In genomic region chr17:78419970-78420820, GRCh38 we compare ENCODE assay signal across 17 cellular contexts. TPM values are rescaled to one million over a fixed set of nuclear protein-coding genes. Genes with fewer than 3 reads are reported as not detected.
A peak's percentile ranks its signal among the peaks of the same experiment; 100 is the strongest.
DNase-seq lines count a peak whose midpoint lies in the region; ATAC-seq and TF ChIP-seq lines count a peak whose summit lies in the region.
"Had no signal": no experiment of that assay in that cellular context is flagged by ENCODE, and none has a peak within 500 bp of the region (broad histone marks: within the 10 kb centered on the region; RNA-seq: fewer than 3 reads in every experiment).

No MANE protein-coding gene starts in this region.

- intact Hi-C loops in activated T-helper 2 cell treated with anti-CD3 and anti-CD28 coated beads, Interferon-gamma antibody, Interleukin-2, Interleukin-4, amounts not matched to agents 10 μg/mL and 5 μg/mL and 100 μg/mL, durations not matched to agents 14 hours and 24 hours and 36 hours (cut with micrococcal nuclease), result loop anchor here (5.0 kb wide), 1 partner anchor 133 kb away; no protein-coding TSS in a partner anchor
- intact Hi-C loops in stomach (cut with DNase I; ENCODE audit: low total_unique reads), result loop anchor here (5.0 to 10.0 kb wide), 2 partner anchors 45 to 133 kb away; partner anchors contain the start of gene PGS1

- H3K36me3 ChIP-seq in stomach, result peaks cover 32 to 69% (median 64%) of the 10 kb centered on the region in 4 donors
- H3K36me3 ChIP-seq: uterus had no signal

- ATAC-seq in activated naive CD4-positive, alpha-beta T cell treated with anti-CD3 and anti-CD28 coated beads, Interleukin-2, amount 50 U/mL, for 72 hours, result no peak
- ATAC-seq in HG02763 (IDR thresholded peaks at IDR 0.05; ENCODE audit: unreplicated experiment) (no peak), HG02885 (IDR thresholded peaks at IDR 0.05; ENCODE audit: poor library complexity, unreplicated experiment) (no peak)
- ATAC-seq: effector memory CD8-positive, alpha-beta T cell had no signal

- TF ChIP-seq EP300 in stomach (IDR thresholded peaks at IDR 0.05), result no peak

- H3K27me3 Mint-ChIP-seq in activated naive CD4-positive, alpha-beta T cell treated with anti-CD3 and anti-CD28 coated beads, Interleukin-2, amount 10 ng/mL, durations not matched to agents 7 days and 5 days, result no peaks in the 10 kb centered on the region
- no peaks in the 10 kb centered on the region for H3K27me3 Mint-ChIP-seq in activated T-helper 2 cell treated with anti-CD3 and anti-CD28 coated beads, Interferon-gamma antibody, Interleukin-2, Interleukin-4, amounts not matched to agents 10 μg/mL and 5 μg/mL and 100 μg/mL, durations not matched to agents 14 hours and 24 hours and 36 hours (ENCODE audit: low read depth)
- H3K27me3 Mint-ChIP-seq: effector memory CD8-positive, alpha-beta T cell had no signal

- H3K4me1 Mint-ChIP-seq in activated naive CD4-positive, alpha-beta T cell treated with anti-CD3 and anti-CD28 coated beads, Interleukin-2, amount 10 ng/mL, durations not matched to agents 7 days and 5 days, result peaks cover 73% of the 10 kb centered on the region
- peaks cover 30% of the 10 kb centered on the region for H3K4me1 Mint-ChIP-seq in activated T-helper 2 cell treated with anti-CD3 and anti-CD28 coated beads, Interferon-gamma antibody, Interleukin-2, Interleukin-4, amounts not matched to agents 10 μg/mL and 5 μg/mL and 100 μg/mL, durations not matched to agents 14 hours and 24 hours and 36 hours (ENCODE audit: low read depth)

- no peak for TF ChIP-seq CTCF in stomach (IDR thresholded peaks at IDR 0.05)

- H3K9me3 Mint-ChIP-seq in activated naive CD4-positive, alpha-beta T cell treated with anti-CD3 and anti-CD28 coated beads, Interleukin-2, amount 50 U/mL, for 72 hours, result no peaks in the 10 kb centered on the region
- no peaks in the 10 kb centered on the region for H3K9me3 Mint-ChIP-seq in activated naive CD4-positive, alpha-beta T cell treated with anti-CD3 and anti-CD28 coated beads, Interleukin-2, amount 10 ng/mL, durations not matched to agents 7 days and 5 days
- H3K9me3 Mint-ChIP-seq in activated T-helper 2 cell treated with anti-CD3 and anti-CD28 coated beads, Interferon-gamma antibody, Interleukin-2, Interleukin-4, amounts not matched to agents 10 μg/mL and 5 μg/mL and 100 μg/mL, durations not matched to agents 14 hours and 24 hours and 36 hours, result no peaks in the 10 kb centered on the region
- H3K9me3 Mint-ChIP-seq: effector memory CD8-positive, alpha-beta T cell had no signal

- whole genome bisulfite sequencing in stomach, 5 donors, result 72 to 80% (median 75%) methylated on average over 15 to 22 of the region's 22 CpGs

- TF ChIP-seq POLR2A in stomach (IDR thresholded peaks at IDR 0.05), result no peak

- peak overlapping the region; percentile 16 for H3K27ac ChIP-seq in layer of hippocampus (ENCODE audit: low read depth, low read length)
- peak overlapping the region in 4 of 5 donors; percentile 14 to 80 (median 57) for H3K27ac ChIP-seq in stomach
- H3K27ac ChIP-seq: uterus had no signal

- DNase-seq in activated naive CD4-positive, alpha-beta T cell treated with anti-CD3 and anti-CD28 coated beads, Interleukin-2, amount 50 U/mL, for 72 hours (ENCODE audit: low spot score in 2 of 2), result no peak
- no peak for DNase-seq in activated naive CD4-positive, alpha-beta T cell treated with anti-CD3 and anti-CD28 coated beads, Interleukin-2, amount 10 ng/mL, durations not matched to agents 7 days and 5 days
- no peak for DNase-seq in activated T-helper 2 cell treated with anti-CD3 and anti-CD28 coated beads, Interferon-gamma antibody, Interleukin-2, Interleukin-4, amounts not matched to agents 10 μg/mL and 5 μg/mL and 100 μg/mL, durations not matched to agents 14 hours and 24 hours and 36 hours (ENCODE audit: low spot score)
- DNase-seq in stomach, result no peak
- DNase-seq in NCI-H1930 (lab: John Stamatoyannopoulos, UW), result no peak
- DNase-seq: activated CD8-positive, alpha-beta memory T cell treated with anti-CD3 and anti-CD28 coated beads, Interleukin-2, amount 50 U/mL, for 4 hours; aorta; effector memory CD8-positive, alpha-beta T cell; head of caudate nucleus; NCI-H2081; NCI-H82; nucleus accumbens; SIG-M5; uterus had no signal

- CTCF ChIA-PET in activated naive CD4-positive, alpha-beta T cell treated with anti-CD3 and anti-CD28 coated beads, Interleukin-2, amount 10 ng/mL, durations not matched to agents 7 days and 5 days (lab: Charles Lee), result interaction anchor here (1.2 to 7.3 kb wide), 5 partner anchors 8 to 169 kb away, joined by 3 to 84 read pairs (median 20); no protein-coding TSS in a partner anchor

- H3K36me3 Mint-ChIP-seq in activated naive CD4-positive, alpha-beta T cell treated with anti-CD3 and anti-CD28 coated beads, Interleukin-2, amount 50 U/mL, for 72 hours, result peaks cover 9 to 46% of the 10 kb centered on the region in 2 donors
- peaks cover 64% of the 10 kb centered on the region for H3K36me3 Mint-ChIP-seq in activated naive CD4-positive, alpha-beta T cell treated with anti-CD3 and anti-CD28 coated beads, Interleukin-2, amount 10 ng/mL, durations not matched to agents 7 days and 5 days
- peaks cover 66% of the 10 kb centered on the region for H3K36me3 Mint-ChIP-seq in activated T-helper 2 cell treated with anti-CD3 and anti-CD28 coated beads, Interferon-gamma antibody, Interleukin-2, Interleukin-4, amounts not matched to agents 10 μg/mL and 5 μg/mL and 100 μg/mL, durations not matched to agents 14 hours and 24 hours and 36 hours (ENCODE audit: low read depth)

- no peaks in the 10 kb centered on the region for H3K9me3 ChIP-seq in stomach
- H3K9me3 ChIP-seq: uterus had no signal

- H3K4me3 Mint-ChIP-seq in activated naive CD4-positive, alpha-beta T cell treated with anti-CD3 and anti-CD28 coated beads, Interleukin-2, amount 10 ng/mL, durations not matched to agents 7 days and 5 days, result no peak overlapping the region
- H3K4me3 Mint-ChIP-seq in activated T-helper 2 cell treated with anti-CD3 and anti-CD28 coated beads, Interferon-gamma antibody, Interleukin-2, Interleukin-4, amounts not matched to agents 10 μg/mL and 5 μg/mL and 100 μg/mL, durations not matched to agents 14 hours and 24 hours and 36 hours (ENCODE audit: low read depth), result no peak overlapping the region
- H3K4me3 Mint-ChIP-seq: effector memory CD8-positive, alpha-beta T cell had no signal

- H3K4me3 ChIP-seq in stomach, result no peak overlapping the region
- H3K4me3 ChIP-seq: uterus had no signal

- H3K27ac Mint-ChIP-seq in activated naive CD4-positive, alpha-beta T cell treated with anti-CD3 and anti-CD28 coated beads, Interleukin-2, amount 50 U/mL, for 72 hours, result peak overlapping the region; percentile 81 to 93
- H3K27ac Mint-ChIP-seq in activated naive CD4-positive, alpha-beta T cell treated with anti-CD3 and anti-CD28 coated beads, Interleukin-2, amount 10 ng/mL, durations not matched to agents 7 days and 5 days, result no peak overlapping the region
- H3K27ac Mint-ChIP-seq in activated T-helper 2 cell treated with anti-CD3 and anti-CD28 coated beads, Interferon-gamma antibody, Interleukin-2, Interleukin-4, amounts not matched to agents 10 μg/mL and 5 μg/mL and 100 μg/mL, durations not matched to agents 14 hours and 24 hours and 36 hours, result peak overlapping the region; percentile 70

- H3K4me1 ChIP-seq in stomach, result peaks cover 19 to 61% (median 22%) of the 10 kb centered on the region in 4 donors
- H3K4me1 ChIP-seq: uterus had no signal

- H3K27me3 ChIP-seq in layer of hippocampus (ENCODE audit: control insufficient read depth, insufficient read depth, low read length), result no peaks in the 10 kb centered on the region
- H3K27me3 ChIP-seq in stomach, result no peaks in the 10 kb centered on the region
- H3K27me3 ChIP-seq: uterus had no signal

RNA-seq across cellular contexts. Expression of gene PGS1, which starts 41.7 kb away (rescaled TPM):
- 100 to 1,000 TPM in 1 of 2 donors, 10 to 100 TPM in 1; 63.5 to 122 TPM for total RNA-seq in activated naive CD4-positive, alpha-beta T cell treated with anti-CD3 and anti-CD28 coated beads, Interleukin-2, amount 50 U/mL, for 72 hours
- 59.3 and 64.1 TPM in 2 replicates for total RNA-seq in activated T-helper 2 cell treated with anti-CD3 and anti-CD28 coated beads, Interferon-gamma antibody, Interleukin-2, Interleukin-4, amounts not matched to agents 10 μg/mL and 5 μg/mL and 100 μg/mL, durations not matched to agents 14 hours and 24 hours and 36 hours
- 100 to 1,000 TPM in 2 of 5 donors, 10 to 100 TPM in 3; 27.8 to 209 (median 41.7) TPM for total RNA-seq in stomach
- 10 to 100 TPM; 11.9 to 19.1 (median 14.9) TPM for polyA plus RNA-seq in stomach
